ENCODE assay signal across 2 cellular contexts in the genomic region with DNA sequence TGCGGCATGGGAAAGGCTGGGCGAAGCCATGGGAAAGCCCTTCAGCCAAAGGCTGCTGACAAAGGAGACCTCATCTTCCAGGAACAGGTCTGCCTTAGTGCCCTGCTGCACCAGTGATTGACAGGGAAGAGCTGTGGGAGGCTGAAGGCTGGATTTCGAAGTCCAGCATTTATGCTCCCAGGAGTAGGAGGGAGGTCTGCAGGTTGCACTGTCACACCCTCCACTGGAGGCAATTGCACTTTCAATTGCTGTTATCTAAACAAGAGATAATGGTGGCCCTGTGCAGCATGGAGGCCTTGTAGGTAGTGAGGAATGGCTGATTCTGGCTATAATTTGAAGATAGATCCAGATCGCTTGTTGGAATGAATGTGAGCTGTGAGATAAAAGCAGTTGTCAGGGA.
TF ChIP-seq lines count a peak whose summit lies in the region.

No MANE protein-coding gene starts in this region.

TF ChIP-seq in K562, 482 proteins besides CTCF, POLR2A, EP300 and RAD21:
- TF ChIP-seq XRCC4 (IDR thresholded peaks at IDR 0.05; ENCODE audit: extremely low read depth, insufficient read depth, insufficient read length): no peak
- TF ChIP-seq SMARCA5 (IDR thresholded peaks at IDR 0.05): no peak
- TF ChIP-seq, protein P1, sequence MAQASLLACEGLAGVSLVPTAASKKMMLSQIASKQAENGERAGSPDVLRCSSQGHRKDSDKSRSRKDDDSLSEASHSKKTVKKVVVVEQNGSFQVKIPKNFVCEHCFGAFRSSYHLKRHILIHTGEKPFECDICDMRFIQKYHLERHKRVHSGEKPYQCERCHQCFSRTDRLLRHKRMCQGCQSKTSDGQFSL (CRISPR knock-in tag; IDR thresholded peaks at IDR 0.05): no peak
- TF ChIP-seq, protein P1 (tag; IDR thresholded peaks at IDR 0.05): no peak
- no peak for TF ChIP-seq HMG20B (CRISPR knock-in tag; IDR thresholded peaks at IDR 0.05)
- TF ChIP-seq GABPA (tag; conservative IDR thresholded peaks at IDR 0.05; ENCODE audit: low read depth): no peak
- peak; percentile 81 for TF ChIP-seq PKNOX1 (IDR thresholded peaks at IDR 0.05)
- TF ChIP-seq ZSCAN32 (CRISPR knock-in tag; IDR thresholded peaks at IDR 0.05): no peak

TF ChIP-seq in HepG2, 621 proteins besides CTCF, POLR2A, EP300 and RAD21:
- no peak for TF ChIP-seq CC2D1A (CRISPR knock-in tag; IDR thresholded peaks at IDR 0.05)
- 0 out of 2 replicates have a peak, but pooled peaks have one; percentile 25 for TF ChIP-seq REPIN1 (CRISPR knock-in tag; IDR thresholded peaks at IDR 0.05; ENCODE audit: borderline replicate concordance, low read depth)
- no peak for TF ChIP-seq ZNF510 (CRISPR knock-in tag; IDR thresholded peaks at IDR 0.05; ENCODE audit: low read depth)
- peak; percentile 33; the same call in 1 of the 2 replicates for TF ChIP-seq PBX2 (CRISPR knock-in tag; IDR thresholded peaks at IDR 0.05)
